ENCODE assay signal across 1 cellular context in the genomic region with DNA sequence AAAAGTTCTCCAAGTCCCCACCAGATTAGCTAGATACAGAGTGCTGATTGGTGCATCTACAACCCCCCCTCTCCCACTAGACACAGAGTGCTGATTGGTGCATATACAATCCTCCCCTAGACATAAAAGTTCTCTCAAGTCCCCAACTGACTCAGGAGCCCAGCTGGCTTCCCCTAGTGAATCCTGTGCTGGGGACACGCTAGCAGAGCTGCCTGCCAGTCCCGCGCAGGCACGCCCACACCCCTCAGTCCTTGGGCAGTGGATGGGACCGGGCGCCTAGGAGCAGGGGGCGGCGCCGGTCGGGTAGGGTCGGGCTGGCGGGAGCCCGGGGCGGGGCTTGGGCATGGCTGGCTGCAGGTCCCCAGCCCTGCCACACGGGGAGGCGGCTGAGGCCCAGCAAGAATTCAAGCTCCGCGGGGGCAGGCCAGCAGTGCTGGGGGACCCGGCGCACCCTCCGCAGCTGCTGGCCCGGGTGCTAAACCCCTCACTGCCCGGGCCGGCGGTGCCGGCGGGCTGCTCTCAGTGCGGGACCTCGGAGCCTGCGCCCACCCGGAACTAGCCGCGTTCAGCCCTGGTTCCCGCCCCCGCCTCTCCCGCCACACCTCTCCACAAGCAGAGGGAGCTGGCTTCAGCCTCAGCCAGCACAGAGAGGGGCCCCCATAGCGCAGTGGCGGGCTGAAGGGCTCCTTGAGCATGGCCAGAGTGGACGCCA.
TF ChIP-seq lines count a peak whose summit lies in the region.

No MANE protein-coding gene starts in this region.

TF ChIP-seq in K562, 482 proteins besides CTCF, POLR2A, EP300 and RAD21 (continued from another document):
- TF ChIP-seq, protein P1, sequence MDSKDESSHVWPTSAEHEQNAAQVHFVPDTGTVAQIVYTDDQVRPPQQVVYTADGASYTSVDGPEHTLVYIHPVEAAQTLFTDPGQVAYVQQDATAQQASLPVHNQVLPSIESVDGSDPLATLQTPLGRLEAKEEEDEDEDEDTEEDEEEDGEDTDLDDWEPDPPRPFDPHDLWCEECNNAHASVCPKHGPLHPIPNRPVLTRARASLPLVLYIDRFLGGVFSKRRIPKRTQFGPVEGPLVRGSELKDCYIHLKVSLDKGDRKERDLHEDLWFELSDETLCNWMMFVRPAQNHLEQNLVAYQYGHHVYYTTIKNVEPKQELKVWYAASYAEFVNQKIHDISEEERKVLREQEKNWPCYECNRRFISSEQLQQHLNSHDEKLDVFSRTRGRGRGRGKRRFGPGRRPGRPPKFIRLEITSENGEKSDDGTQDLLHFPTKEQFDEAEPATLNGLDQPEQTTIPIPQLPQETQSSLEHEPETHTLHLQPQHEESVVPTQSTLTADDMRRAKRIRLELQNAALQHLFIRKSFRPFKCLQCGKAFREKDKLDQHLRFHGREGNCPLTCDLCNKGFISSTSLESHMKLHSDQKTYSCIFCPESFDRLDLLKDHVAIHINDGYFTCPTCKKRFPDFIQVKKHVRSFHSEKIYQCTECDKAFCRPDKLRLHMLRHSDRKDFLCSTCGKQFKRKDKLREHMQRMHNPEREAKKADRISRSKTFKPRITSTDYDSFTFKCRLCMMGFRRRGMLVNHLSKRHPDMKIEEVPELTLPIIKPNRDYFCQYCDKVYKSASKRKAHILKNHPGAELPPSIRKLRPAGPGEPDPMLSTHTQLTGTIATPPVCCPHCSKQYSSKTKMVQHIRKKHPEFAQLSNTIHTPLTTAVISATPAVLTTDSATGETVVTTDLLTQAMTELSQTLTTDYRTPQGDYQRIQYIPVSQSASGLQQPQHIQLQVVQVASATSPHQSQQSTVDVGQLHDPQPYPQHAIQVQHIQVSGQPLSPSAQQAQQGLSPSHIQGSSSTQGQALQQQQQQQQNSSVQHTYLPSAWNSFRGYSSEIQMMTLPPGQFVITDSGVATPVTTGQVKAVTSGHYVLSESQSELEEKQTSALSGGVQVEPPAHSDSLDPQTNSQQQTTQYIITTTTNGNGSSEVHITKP (IDR thresholded peaks at IDR 0.05; ENCODE audit: partially characterized antibody): peak; percentile 86
- TF ChIP-seq MCM7 (IDR thresholded peaks at IDR 0.05) (no peak), ESRRB (CRISPR knock-in tag; IDR thresholded peaks at IDR 0.05; ENCODE audit: borderline replicate concordance) (no peak), PHF8 (IDR thresholded peaks at IDR 0.05; ENCODE audit: borderline replicate concordance, low read length) (peak; percentile 28; the same call in 1 of the 2 replicates), ZNF77 (CRISPR knock-in tag; IDR thresholded peaks at IDR 0.05) (no peak), ATF7 (IDR thresholded peaks at IDR 0.05) (0 out of 2 replicates have a peak, but pooled peaks have one; percentile 12), POLR2G (IDR thresholded peaks at IDR 0.05; ENCODE audit: low read depth, low read length) (peak; percentile 76), NFE2L1 (tag; IDR thresholded peaks at IDR 0.05; ENCODE audit: borderline replicate concordance, low read depth) (no peak), MAZ (CRISPR knock-in tag; conservative IDR thresholded peaks at IDR 0.05 in 1 of 2, IDR thresholded peaks at IDR 0.05 in 1 of 2) (peak; percentile 58 to 72), NRF1 (conservative IDR thresholded peaks at IDR 0.05 in 1 of 2, IDR thresholded peaks at IDR 0.05 in 1 of 2) (peak; percentile 64 to 71), SMAD4 (CRISPR knock-in tag; conservative IDR thresholded peaks at IDR 0.05) (no peak), JUN (IDR thresholded peaks at IDR 0.05; ENCODE audit: borderline replicate concordance, low read depth, low read length) (no peak), JUN (CRISPR knock-in tag; IDR thresholded peaks at IDR 0.05; ENCODE audit: borderline replicate concordance) (no peak), RBM25 (IDR thresholded peaks at IDR 0.05; ENCODE audit: low read depth, low read length, severe bottlenecking) (no peak)
- TF ChIP-seq, protein P2, sequence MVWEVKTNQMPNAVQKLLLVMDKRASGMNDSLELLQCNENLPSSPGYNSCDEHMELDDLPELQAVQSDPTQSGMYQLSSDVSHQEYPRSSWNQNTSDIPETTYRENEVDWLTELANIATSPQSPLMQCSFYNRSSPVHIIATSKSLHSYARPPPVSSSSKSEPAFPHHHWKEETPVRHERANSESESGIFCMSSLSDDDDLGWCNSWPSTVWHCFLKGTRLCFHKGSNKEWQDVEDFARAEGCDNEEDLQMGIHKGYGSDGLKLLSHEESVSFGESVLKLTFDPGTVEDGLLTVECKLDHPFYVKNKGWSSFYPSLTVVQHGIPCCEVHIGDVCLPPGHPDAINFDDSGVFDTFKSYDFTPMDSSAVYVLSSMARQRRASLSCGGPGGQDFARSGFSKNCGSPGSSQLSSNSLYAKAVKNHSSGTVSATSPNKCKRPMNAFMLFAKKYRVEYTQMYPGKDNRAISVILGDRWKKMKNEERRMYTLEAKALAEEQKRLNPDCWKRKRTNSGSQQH (CRISPR knock-in tag; IDR thresholded peaks at IDR 0.05): no peak
- TF ChIP-seq, protein P3, sequence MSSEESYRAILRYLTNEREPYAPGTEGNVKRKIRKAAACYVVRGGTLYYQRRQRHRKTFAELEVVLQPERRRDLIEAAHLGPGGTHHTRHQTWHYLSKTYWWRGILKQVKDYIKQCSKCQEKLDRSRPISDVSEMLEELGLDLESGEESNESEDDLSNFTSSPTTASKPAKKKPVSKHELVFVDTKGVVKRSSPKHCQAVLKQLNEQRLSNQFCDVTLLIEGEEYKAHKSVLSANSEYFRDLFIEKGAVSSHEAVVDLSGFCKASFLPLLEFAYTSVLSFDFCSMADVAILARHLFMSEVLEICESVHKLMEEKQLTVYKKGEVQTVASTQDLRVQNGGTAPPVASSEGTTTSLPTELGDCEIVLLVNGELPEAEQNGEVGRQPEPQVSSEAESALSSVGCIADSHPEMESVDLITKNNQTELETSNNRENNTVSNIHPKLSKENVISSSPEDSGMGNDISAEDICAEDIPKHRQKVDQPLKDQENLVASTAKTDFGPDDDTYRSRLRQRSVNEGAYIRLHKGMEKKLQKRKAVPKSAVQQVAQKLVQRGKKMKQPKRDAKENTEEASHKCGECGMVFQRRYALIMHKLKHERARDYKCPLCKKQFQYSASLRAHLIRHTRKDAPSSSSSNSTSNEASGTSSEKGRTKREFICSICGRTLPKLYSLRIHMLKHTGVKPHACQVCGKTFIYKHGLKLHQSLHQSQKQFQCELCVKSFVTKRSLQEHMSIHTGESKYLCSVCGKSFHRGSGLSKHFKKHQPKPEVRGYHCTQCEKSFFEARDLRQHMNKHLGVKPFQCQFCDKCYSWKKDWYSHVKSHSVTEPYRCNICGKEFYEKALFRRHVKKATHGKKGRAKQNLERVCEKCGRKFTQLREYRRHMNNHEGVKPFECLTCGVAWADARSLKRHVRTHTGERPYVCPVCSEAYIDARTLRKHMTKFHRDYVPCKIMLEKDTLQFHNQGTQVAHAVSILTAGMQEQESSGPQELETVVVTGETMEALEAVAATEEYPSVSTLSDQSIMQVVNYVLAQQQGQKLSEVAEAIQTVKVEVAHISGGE (CRISPR knock-in tag; IDR thresholded peaks at IDR 0.05): 0 out of 6 replicates have a peak, but pooled peaks of 1 of the 3 experiments have one; percentile 6
- TF ChIP-seq, protein P4, sequence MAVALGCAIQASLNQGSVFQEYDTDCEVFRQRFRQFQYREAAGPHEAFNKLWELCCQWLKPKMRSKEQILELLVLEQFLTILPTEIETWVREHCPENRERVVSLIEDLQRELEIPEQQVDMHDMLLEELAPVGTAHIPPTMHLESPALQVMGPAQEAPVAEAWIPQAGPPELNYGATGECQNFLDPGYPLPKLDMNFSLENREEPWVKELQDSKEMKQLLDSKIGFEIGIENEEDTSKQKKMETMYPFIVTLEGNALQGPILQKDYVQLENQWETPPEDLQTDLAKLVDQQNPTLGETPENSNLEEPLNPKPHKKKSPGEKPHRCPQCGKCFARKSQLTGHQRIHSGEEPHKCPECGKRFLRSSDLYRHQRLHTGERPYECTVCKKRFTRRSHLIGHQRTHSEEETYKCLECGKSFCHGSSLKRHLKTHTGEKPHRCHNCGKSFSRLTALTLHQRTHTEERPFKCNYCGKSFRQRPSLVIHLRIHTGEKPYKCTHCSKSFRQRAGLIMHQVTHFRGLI (CRISPR knock-in tag; IDR thresholded peaks at IDR 0.05): no peak
- TF ChIP-seq, protein P5, sequence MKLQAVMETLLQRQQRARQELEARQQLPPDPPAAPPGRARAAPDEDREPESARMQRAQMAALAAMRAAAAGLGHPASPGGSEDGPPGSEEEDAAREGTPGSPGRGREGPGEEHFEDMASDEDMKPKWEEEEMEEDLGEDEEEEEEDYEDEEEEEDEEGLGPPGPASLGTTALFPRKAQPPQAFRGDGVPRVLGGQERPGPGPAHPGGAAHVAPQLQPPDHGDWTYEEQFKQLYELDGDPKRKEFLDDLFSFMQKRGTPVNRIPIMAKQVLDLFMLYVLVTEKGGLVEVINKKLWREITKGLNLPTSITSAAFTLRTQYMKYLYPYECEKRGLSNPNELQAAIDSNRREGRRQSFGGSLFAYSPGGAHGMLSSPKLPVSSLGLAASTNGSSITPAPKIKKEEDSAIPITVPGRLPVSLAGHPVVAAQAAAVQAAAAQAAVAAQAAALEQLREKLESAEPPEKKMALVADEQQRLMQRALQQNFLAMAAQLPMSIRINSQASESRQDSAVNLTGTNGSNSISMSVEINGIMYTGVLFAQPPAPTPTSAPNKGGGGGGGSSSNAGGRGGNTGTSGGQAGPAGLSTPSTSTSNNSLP (IDR thresholded peaks at IDR 0.05; ENCODE audit: borderline replicate concordance, low read depth, low read length): no peak
- TF ChIP-seq, protein P6, sequence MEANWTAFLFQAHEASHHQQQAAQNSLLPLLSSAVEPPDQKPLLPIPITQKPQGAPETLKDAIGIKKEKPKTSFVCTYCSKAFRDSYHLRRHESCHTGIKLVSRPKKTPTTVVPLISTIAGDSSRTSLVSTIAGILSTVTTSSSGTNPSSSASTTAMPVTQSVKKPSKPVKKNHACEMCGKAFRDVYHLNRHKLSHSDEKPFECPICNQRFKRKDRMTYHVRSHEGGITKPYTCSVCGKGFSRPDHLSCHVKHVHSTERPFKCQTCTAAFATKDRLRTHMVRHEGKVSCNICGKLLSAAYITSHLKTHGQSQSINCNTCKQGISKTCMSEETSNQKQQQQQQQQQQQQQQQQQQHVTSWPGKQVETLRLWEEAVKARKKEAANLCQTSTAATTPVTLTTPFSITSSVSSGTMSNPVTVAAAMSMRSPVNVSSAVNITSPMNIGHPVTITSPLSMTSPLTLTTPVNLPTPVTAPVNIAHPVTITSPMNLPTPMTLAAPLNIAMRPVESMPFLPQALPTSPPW (CRISPR knock-in tag; IDR thresholded peaks at IDR 0.05): peak; percentile 79
TF ChIP-seq in K562: peak in this region for 18.
